Comparison of ENCODE assay signal across 17 cellular contexts in the genomic region with DNA sequence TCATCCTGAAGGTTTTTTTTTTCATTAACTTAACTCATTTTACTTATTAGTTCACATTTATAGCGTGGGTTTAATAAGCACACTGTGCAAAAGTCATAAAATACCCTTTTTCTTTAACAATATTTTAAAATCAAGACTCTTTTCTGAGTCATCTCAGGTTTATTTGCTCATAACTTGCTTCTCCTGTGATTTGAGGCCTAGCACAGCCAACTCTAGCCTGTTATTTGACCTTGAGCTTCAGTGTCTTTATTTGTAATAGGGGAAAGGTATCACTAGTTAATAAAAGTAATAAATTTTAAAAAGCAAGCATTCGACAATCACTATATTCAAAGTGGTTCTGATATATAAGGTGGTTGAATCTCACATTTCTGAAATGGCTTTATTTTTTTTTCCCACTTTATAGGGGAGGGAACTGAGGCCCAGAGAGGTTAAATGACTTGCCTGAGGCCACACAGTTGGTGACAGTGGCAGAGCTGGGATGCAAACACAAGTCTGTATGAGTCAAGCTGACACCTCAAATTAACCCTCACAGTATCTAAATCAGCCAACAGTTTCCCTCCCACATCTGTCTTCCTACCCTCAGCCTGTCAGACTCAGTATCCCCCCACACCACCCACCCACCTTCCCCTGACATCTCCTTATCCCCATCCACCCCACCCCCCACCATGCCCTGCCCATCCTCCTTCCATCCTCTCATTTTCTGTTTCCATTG.
A peak's percentile ranks its signal among the peaks of the same experiment; 100 is the strongest.
DNase-seq lines count a peak whose midpoint lies in the region; ATAC-seq and TF ChIP-seq lines count a peak whose summit lies in the region.
"Had no signal": no experiment of that assay in that cellular context is flagged by ENCODE, and none has a peak within 500 bp of the region (broad histone marks: within the 10 kb centered on the region; RNA-seq: fewer than 3 reads in every experiment).

No MANE protein-coding gene starts in this region.

- H3K4me1 ChIP-seq in PC-3 (ENCODE audit: insufficient read depth, low read length), result peaks cover 36% of the 10 kb centered on the region
- H3K4me1 ChIP-seq in esophagus muscularis mucosa, result peaks cover 43 to 82% (median 71%) of the 10 kb centered on the region in 4 donors
- no peaks in the 10 kb centered on the region for H3K4me1 ChIP-seq in mammary epithelial cell (ENCODE audit: insufficient read depth, low read length)
- H3K4me1 ChIP-seq: BE2C, right lobe of liver had no signal

- CTCF ChIA-PET in PC-3 (lab: Charles Lee), result interaction anchor here (0.6 kb wide), 1 partner anchor 72 kb away, joined by 3 read pairs; no protein-coding TSS in a partner anchor
- CTCF ChIA-PET in mammary epithelial cell (lab: Charles Lee; ENCODE audit: low non-redundant PET), result no interaction called here

- H3K36me3 ChIP-seq in PC-3 (ENCODE audit: low read depth, low read length) (no peaks in the 10 kb centered on the region), esophagus muscularis mucosa (peaks cover 0 to 4% (median 2%) of the 10 kb centered on the region in 4 donors), mammary epithelial cell (ENCODE audit: insufficient read depth, low read length) (no peaks in the 10 kb centered on the region)
- H3K36me3 ChIP-seq: BE2C, right lobe of liver, tibial nerve had no signal

- POLR2A ChIA-PET in PC-3 (lab: Charles Lee; ENCODE audit: unreplicated experiment), result interaction anchor here (0.7 kb wide), 1 partner anchor 124 kb away, joined by 3 read pairs; no protein-coding TSS in a partner anchor

- H3K4me2 ChIP-seq in PC-3 (ENCODE audit: low read length), result peak overlapping the region; percentile 45
- no peak overlapping the region for H3K4me2 ChIP-seq in mammary epithelial cell (ENCODE audit: insufficient read depth, low read depth, low read length)

- TF ChIP-seq CTCF in natural killer cell (IDR thresholded peaks at IDR 0.05) (no peak), PC-3 (conservative IDR thresholded peaks at IDR 0.05; ENCODE audit: low read depth, low read length) (no peak), esophagus muscularis mucosa (IDR thresholded peaks at IDR 0.05) (no peak), mammary epithelial cell (conservative IDR thresholded peaks at IDR 0.05 in 1 of 2, IDR thresholded peaks at IDR 0.05 in 1 of 2; ENCODE audit: extremely low read depth in 1 of 2, insufficient read depth in 1 of 2, low read depth in 1 of 2, low read length in 2 of 2) (no peak)

- H3K27me3 Mint-ChIP-seq in natural killer cell treated with Interleukin-12 subunit alpha and Interleukin-12 subunit beta and Interleukin-15 and Interleukin-18, amount 100 ng/mL, for 72 hours, result peaks cover 41 to 61% of the 10 kb centered on the region in 2 donors
- H3K27me3 Mint-ChIP-seq in natural killer cell (ENCODE audit: low read depth in 2 of 2), result peaks cover 55 to 64% of the 10 kb centered on the region in 2 donors

- H3K4me1 Mint-ChIP-seq in natural killer cell treated with Interleukin-12 subunit alpha and Interleukin-12 subunit beta and Interleukin-15 and Interleukin-18, amount 100 ng/mL, for 72 hours (ENCODE audit: low read depth in 2 of 2), result peaks cover 9 to 19% of the 10 kb centered on the region in 2 donors
- peaks cover 1 to 5% of the 10 kb centered on the region in 2 donors for H3K4me1 Mint-ChIP-seq in natural killer cell
- H3K4me1 Mint-ChIP-seq: stimulated activated naive B cell treated with anti-CD40 and anti-IgM and Interleukin-4, amounts not matched to agents 10 μg/mL and 1 μg/mL and 100 μg/mL, for 72 hours had no signal

- intact Hi-C loops in natural killer cell (cut with micrococcal nuclease), result no loop called here
- intact Hi-C loops in PC-3 (cut with micrococcal nuclease), result no loop called here
- intact Hi-C loops in esophagus muscularis mucosa (cut with DNase I), result no loop called here
- intact Hi-C loops in mammary epithelial cell (cut with micrococcal nuclease), result no loop called here

- H3K4me3 Mint-ChIP-seq in natural killer cell treated with Interleukin-12 subunit alpha and Interleukin-12 subunit beta and Interleukin-15 and Interleukin-18, amount 100 ng/mL, for 72 hours, result peak overlapping the region; percentile 18
- no peak overlapping the region for H3K4me3 Mint-ChIP-seq in natural killer cell
- H3K4me3 Mint-ChIP-seq: stimulated activated naive B cell treated with anti-CD40 and anti-IgM and Interleukin-4, amounts not matched to agents 10 μg/mL and 1 μg/mL and 100 μg/mL, for 72 hours; WTC11 had no signal

- WGBS in esophagus muscularis mucosa, result 82% methylated on average over 2 of the region's 2 CpGs
- 69% methylated on average over 2 of the region's 2 CpGs for WGBS in mammary epithelial cell (ENCODE audit: low coverage, missing lambda C conversion rate)

- H3K27ac Mint-ChIP-seq in natural killer cell treated with Interleukin-12 subunit alpha and Interleukin-12 subunit beta and Interleukin-15 and Interleukin-18, amount 100 ng/mL, for 72 hours, result peak overlapping the region in 1 of 2 donors; percentile 33
- no peak overlapping the region for H3K27ac Mint-ChIP-seq in natural killer cell
- H3K27ac Mint-ChIP-seq: stimulated activated naive B cell treated with anti-CD40 and anti-IgM and Interleukin-4, amounts not matched to agents 10 μg/mL and 1 μg/mL and 100 μg/mL, for 72 hours; WTC11 had no signal

- no TSS peak for BruUV-seq in PC-3 (replicated peaks; lab: Mats Ljungman, UMichigan)
- BruUV-seq in mammary epithelial cell (replicated peaks; lab: Mats Ljungman, UMichigan), result no TSS peak

- H3K9ac ChIP-seq in PC-3 (ENCODE audit: low read length) (no peak overlapping the region), mammary epithelial cell (ENCODE audit: insufficient read depth, low read length) (no peak overlapping the region)

- in situ Hi-C loops in mammary epithelial cell (cut with MboI; ENCODE audit: low sequenced_read_pairs in 2 of 2), result no loop called here

- no peak overlapping the region for H2AFZ ChIP-seq in PC-3 (ENCODE audit: low read length)
- no peak overlapping the region for H2AFZ ChIP-seq in mammary epithelial cell (ENCODE audit: low read depth, low read length)

- no peaks in the 10 kb centered on the region for H3K36me3 Mint-ChIP-seq in natural killer cell treated with Interleukin-12 subunit alpha and Interleukin-12 subunit beta and Interleukin-15 and Interleukin-18, amount 100 ng/mL, for 72 hours
- H3K36me3 Mint-ChIP-seq in natural killer cell, result no peaks in the 10 kb centered on the region
- H3K36me3 Mint-ChIP-seq: stimulated activated naive B cell treated with anti-CD40 and anti-IgM and Interleukin-4, amounts not matched to agents 10 μg/mL and 1 μg/mL and 100 μg/mL, for 72 hours had no signal

- H3K79me2 ChIP-seq in PC-3 (ENCODE audit: low read length) (no peaks in the 10 kb centered on the region), mammary epithelial cell (ENCODE audit: insufficient read depth, low read length) (no peaks in the 10 kb centered on the region)

- no peaks in the 10 kb centered on the region for H3K27me3 ChIP-seq in PC-3 (ENCODE audit: low read length)
- H3K27me3 ChIP-seq in esophagus muscularis mucosa, result no peaks in the 10 kb centered on the region
- peaks cover 28% of the 10 kb centered on the region for H3K27me3 ChIP-seq in mammary epithelial cell (ENCODE audit: insufficient read depth, low read length)
- H3K27me3 ChIP-seq: BE2C, right lobe of liver, tibial nerve had no signal

- TF ChIP-seq EP300 in esophagus muscularis mucosa (IDR thresholded peaks at IDR 0.05), result no peak

- H3K9me3 Mint-ChIP-seq in natural killer cell treated with Interleukin-12 subunit alpha and Interleukin-12 subunit beta and Interleukin-15 and Interleukin-18, amount 100 ng/mL, for 72 hours, result no peaks in the 10 kb centered on the region
- no peaks in the 10 kb centered on the region for H3K9me3 Mint-ChIP-seq in natural killer cell
- H3K9me3 Mint-ChIP-seq: stimulated activated naive B cell treated with anti-CD40 and anti-IgM and Interleukin-4, amounts not matched to agents 10 μg/mL and 1 μg/mL and 100 μg/mL, for 72 hours; WTC11 had no signal

- ATAC-seq in natural killer cell treated with Interleukin-12 subunit alpha and Interleukin-12 subunit beta and Interleukin-15 and Interleukin-18, amount 100 ng/mL, for 72 hours, result peak; percentile 74 to 93
- ATAC-seq in natural killer cell (no peak), PC-3 (peak; percentile 63), HG03457 (IDR thresholded peaks at IDR 0.05; ENCODE audit: unreplicated experiment) (no peak)
- peak; percentile 94 for ATAC-seq in stimulated activated naive CD8-positive, alpha-beta T cell treated with anti-CD3 and anti-CD28 coated beads, Interleukin-15, Interleukin-2, amounts not matched to agents 100 U/mL and 50 U/mL, for 24 hours
- ATAC-seq: right lobe of liver; stimulated activated naive B cell treated with anti-CD40 and anti-IgM and Interleukin-4, amounts not matched to agents 10 μg/mL and 1 μg/mL and 100 μg/mL, for 72 hours; WTC11 had no signal

- H4K20me1 ChIP-seq in PC-3 (ENCODE audit: low read length), result no peaks in the 10 kb centered on the region
- no peaks in the 10 kb centered on the region for H4K20me1 ChIP-seq in mammary epithelial cell (ENCODE audit: insufficient read depth, low read length)

- H3K27ac ChIP-seq in PC-3 (ENCODE audit: low read length) (peak overlapping the region; percentile 76), esophagus muscularis mucosa (replicated peaks in 1 of 4) (peak overlapping the region; percentile 66 to 95 (median 94)), mammary epithelial cell (ENCODE audit: insufficient read depth, low read depth, low read length) (no peak overlapping the region)
- H3K27ac ChIP-seq: right lobe of liver, RWPE1, tibial nerve had no signal

- H3K9me3 ChIP-seq in PC-3 (ENCODE audit: low read length) (no peaks in the 10 kb centered on the region), esophagus muscularis mucosa (no peaks in the 10 kb centered on the region), mammary epithelial cell (replicated peaks; ENCODE audit: insufficient read depth, low read length) (no peaks in the 10 kb centered on the region)
- H3K9me3 ChIP-seq: BE2C, right lobe of liver, tibial nerve had no signal

- H3K9me2 ChIP-seq in PC-3 (replicated peaks; ENCODE audit: low read length), result no peaks in the 10 kb centered on the region

- TF ChIP-seq POLR2A in esophagus muscularis mucosa (IDR thresholded peaks at IDR 0.05; ENCODE audit: low read depth), result no peak

- dilution Hi-C loops in mammary epithelial cell (cut with HindIII; ENCODE audit: low sequenced_read_pairs), result no loop called here

- H3F3A ChIP-seq in PC-3 (ENCODE audit: low read length, unreplicated experiment), result no peaks in the 10 kb centered on the region

- H3K4me3 ChIP-seq in PC-3 (ENCODE audit: low read length) (no peak overlapping the region; the same call in 1 of the 2 replicates), esophagus muscularis mucosa (no peak overlapping the region), mammary epithelial cell (replicated peaks in 1 of 3; ENCODE audit: insufficient read depth in 1 of 3, low read depth in 2 of 3, low read length in 3 of 3) (no peak overlapping the region)
- H3K4me3 ChIP-seq: right lobe of liver, tibial nerve had no signal

- DNase-seq in natural killer cell treated with Interleukin-12 subunit alpha and Interleukin-12 subunit beta and Interleukin-15 and Interleukin-18, amount 100 ng/mL, for 72 hours (ENCODE audit: low spot score), result no peak
- DNase-seq in natural killer cell (no peak), PC-3 (peak; percentile 56), esophagus muscularis mucosa (ENCODE audit: extremely low spot score) (no peak), mammary epithelial cell (no peak)
- DNase-seq in stimulated activated naive CD8-positive, alpha-beta T cell treated with anti-CD3 and anti-CD28 coated beads, Interleukin-15, Interleukin-2, amounts not matched to agents 100 U/mL and 50 U/mL, for 24 hours, result peak; percentile 36
- DNase-seq: BE2C; cortex of kidney; MM.1S; NCI-H187; NCI-H345; right lobe of liver; stimulated activated naive B cell treated with anti-CD40 and anti-IgM and Interleukin-4, amounts not matched to agents 10 μg/mL and 1 μg/mL and 100 μg/mL, for 72 hours had no signal

Comparison
In these comparisons a context has a peak if more than half of its experiments do, and no peak if none do; other contexts are left out.
1. ATAC-seq: peak in natural killer cell treated with Interleukin-12 subunit alpha and Interleukin-12 subunit beta and Interleukin-15 and Interleukin-18, amount 100 ng/mL, for 72 hours (2 of 2), PC-3 (single experiment) and stimulated activated naive CD8-positive, alpha-beta T cell treated with anti-CD3 and anti-CD28 coated beads, Interleukin-15, Interleukin-2, amounts not matched to agents 100 U/mL and 50 U/mL, for 24 hours (single experiment); none in natural killer cell (0 of 3) and HG03457 (single experiment).
2. DNase-seq: peak in PC-3 (single experiment) and stimulated activated naive CD8-positive, alpha-beta T cell treated with anti-CD3 and anti-CD28 coated beads, Interleukin-15, Interleukin-2, amounts not matched to agents 100 U/mL and 50 U/mL, for 24 hours (single experiment); none in natural killer cell treated with Interleukin-12 subunit alpha and Interleukin-12 subunit beta and Interleukin-15 and Interleukin-18, amount 100 ng/mL, for 72 hours (single experiment), natural killer cell (single experiment), esophagus muscularis mucosa (single experiment) and mammary epithelial cell (single experiment).